In the genomic region with DNA sequence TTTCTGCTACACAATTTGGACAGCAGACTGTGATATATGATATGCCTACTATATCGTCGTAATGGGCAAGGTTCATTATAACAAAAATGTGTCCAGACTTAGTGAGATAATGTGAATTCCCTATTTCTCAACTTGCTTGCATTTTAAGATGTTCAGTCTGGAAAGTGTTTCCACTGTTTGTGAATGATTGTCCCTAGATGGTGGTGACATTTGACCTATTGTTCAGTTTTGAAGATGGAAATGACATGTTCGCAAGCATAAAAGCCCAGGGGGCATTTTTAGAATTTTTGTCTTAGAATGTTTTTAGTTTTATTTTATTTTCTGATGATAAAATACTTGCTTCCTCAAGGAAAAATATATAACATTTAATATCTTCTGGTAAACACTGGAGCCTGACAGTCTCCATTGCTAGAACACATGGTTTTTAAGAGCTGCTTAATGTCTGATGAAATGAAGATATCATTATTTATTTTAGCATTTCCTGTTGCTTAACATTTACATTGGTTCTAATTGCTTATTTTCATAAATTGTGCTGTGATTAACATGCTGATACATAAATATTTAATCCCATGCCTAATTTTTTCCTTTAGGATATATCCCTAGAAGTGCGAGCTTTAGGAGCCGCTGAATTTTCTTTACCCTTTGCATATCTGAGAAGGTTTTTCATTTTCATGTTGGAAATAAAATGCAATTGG, we compare ENCODE assay signal across 12 cellular contexts. TPM values are rescaled to one million over a fixed set of nuclear protein-coding genes. Genes with fewer than 3 reads are reported as not detected.
A peak's percentile ranks its signal among the peaks of the same experiment; 100 is the strongest.
DNase-seq lines count a peak whose midpoint lies in the region; FAIRE-seq and TF ChIP-seq lines count a peak whose summit lies in the region.
"Had no signal": no experiment of that assay in that cellular context is flagged by ENCODE, and none has a peak within 500 bp of the region (broad histone marks: within the 10 kb centered on the region; RNA-seq: fewer than 3 reads in every experiment).

No MANE protein-coding gene starts in this region.

- no peak for TF ChIP-seq POLR2A in stomach (IDR thresholded peaks at IDR 0.05)

- H3K4me1 ChIP-seq in kidney (ENCODE audit: control insufficient read depth in 1 of 2, insufficient read depth in 1 of 2, low read depth in 1 of 2, low read length in 2 of 2) (peaks cover 5 to 22% of the 10 kb centered on the region in 2 donors), stomach (peaks cover 36 to 81% (median 59%) of the 10 kb centered on the region in 4 donors)

- DNase-seq in NCI-H69 (lab: John Stamatoyannopoulos, UW): peak; percentile 22
- no peak for DNase-seq in coronary artery (ENCODE audit: low spot score)
- DNase-seq in kidney: no peak
- no peak for DNase-seq in stomach
- no peak for DNase-seq in mucosa of gallbladder (ENCODE audit: low spot score)
- no peak for DNase-seq in A172 (ENCODE audit: low spot score)
- no peak for DNase-seq in activated CD4-positive, alpha-beta T cell treated with anti-CD3 and anti-CD28 coated beads, Interleukin-2, amount 50 U/mL, for 48 hours
- DNase-seq in SW 1271 (lab: John Stamatoyannopoulos, UW): no peak
- DNase-seq: activated T-cell treated with anti-CD3 and anti-CD28 coated beads, Interleukin-2, amount 50 U/mL, for 4 hours; CD4-positive, alpha-beta memory T cell; NCI-H1048; NCI-H510A treated with DMSO at 0.1 percent for 48 hours had no signal

- no peak overlapping the region for H3K9ac ChIP-seq in kidney (ENCODE audit: low read length in 2 of 2)

- whole genome bisulfite sequencing in stomach, 5 donors: 59 to 77% (median 68%) methylated on average over 5 of the region's 5 CpGs

- intact Hi-C loops in kidney (cut with DNase I): no loop called here
- intact Hi-C loops in stomach (cut with DNase I; ENCODE audit: low total_unique reads): no loop called here

- TF ChIP-seq CTCF in coronary artery (IDR thresholded peaks at IDR 0.05): no peak
- no peak for TF ChIP-seq CTCF in kidney (IDR thresholded peaks at IDR 0.05; ENCODE audit: borderline replicate concordance, extremely low read depth, insufficient read depth)
- no peak for TF ChIP-seq CTCF in stomach (IDR thresholded peaks at IDR 0.05)

- H3K27ac ChIP-seq in coronary artery (peak overlapping the region; percentile 63 to 74), kidney (ENCODE audit: low read depth in 2 of 2, low read length in 2 of 2) (peak overlapping the region; percentile 1 to 5), stomach (peak overlapping the region in 4 of 5 donors; percentile 25 to 73 (median 51))

- peak overlapping the region; percentile 36 for H3K4me3 ChIP-seq in coronary artery
- no peak overlapping the region for H3K4me3 ChIP-seq in kidney (ENCODE audit: low read length in 2 of 2)
- peak overlapping the region in 1 of 4 donors; percentile 1 for H3K4me3 ChIP-seq in stomach

- H3K36me3 ChIP-seq in kidney (ENCODE audit: control insufficient read depth in 1 of 2, insufficient read depth in 2 of 2, low read length in 2 of 2): no peaks in the 10 kb centered on the region
- no peaks in the 10 kb centered on the region for H3K36me3 ChIP-seq in stomach

- H3K9me3 ChIP-seq in kidney (ENCODE audit: control insufficient read depth in 1 of 2, low read length in 2 of 2) (no peaks in the 10 kb centered on the region), stomach (no peaks in the 10 kb centered on the region)

- no peak for TF ChIP-seq EP300 in stomach (IDR thresholded peaks at IDR 0.05)

- H3K27me3 ChIP-seq in stomach: no peaks in the 10 kb centered on the region

- FAIRE-seq in kidney (lab: Jason Lieb, UNC): peak; percentile 61

RNA-seq across cellular contexts. Expression of gene MBNL2, which starts 27.1 kb away (rescaled TPM):
- total RNA-seq in kidney (70.5 TPM), stomach (10 to 100 TPM; 23.9 to 74.5 (median 50.0) TPM), mucosa of gallbladder (74.7 TPM)
- polyA plus RNA-seq in kidney (ENCODE audit: insufficient read depth, low read depth, low replicate concordance) (18.8 TPM), stomach (10 to 100 TPM in 2 of 3 donors, 1 to 10 TPM in 1; 8.3 to 17.6 (median 15.9) TPM)
- total RNA-seq in A172 (2014; rRNA removed; shearing (Covaris generic)): 176 and 204 TPM in 2 replicates

Comparison
In these comparisons a context has a peak if more than half of its experiments do, and no peak if none do; other contexts are left out.
1. H3K27ac ChIP-seq: peak in every context shown above with its lines; median percentile 68 in coronary artery; 51 in stomach; 3 in kidney.